Comparison of ENCODE assay signal across 28 cellular contexts in the genomic region with DNA sequence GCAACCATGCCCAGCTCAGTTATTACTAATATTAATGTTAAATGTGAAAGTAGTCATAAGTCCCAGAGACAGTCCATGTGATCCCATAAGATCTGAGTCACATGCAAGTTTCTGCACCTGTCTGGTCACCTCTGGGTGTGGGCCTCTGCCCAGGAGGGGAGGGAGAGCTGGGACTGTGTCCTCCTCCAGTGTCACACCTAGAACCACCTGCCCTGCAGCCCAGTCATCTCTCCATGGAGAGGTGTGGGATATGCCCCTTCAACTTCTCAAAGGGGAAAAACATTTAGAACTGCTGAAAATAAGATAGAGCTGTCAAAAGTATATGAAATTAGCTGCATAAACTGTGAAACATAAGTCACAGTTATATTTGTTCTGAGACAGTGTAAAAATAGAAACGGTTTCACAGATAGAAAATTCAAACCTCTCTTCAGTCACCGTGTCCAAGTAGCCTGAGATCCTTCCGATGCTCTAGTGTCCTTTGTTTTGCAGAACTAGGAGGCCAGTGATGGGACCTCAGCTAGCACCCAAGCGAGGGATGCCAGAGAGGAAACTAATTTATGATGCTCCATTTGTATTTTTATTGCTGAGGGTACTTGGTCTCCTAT. TPM values are rescaled to one million over a fixed set of nuclear protein-coding genes. Genes with fewer than 3 reads are reported as not detected.
DNase-seq lines count a peak whose midpoint lies in the region; ATAC-seq, FAIRE-seq and TF ChIP-seq lines count a peak whose summit lies in the region.
"Had no signal": no experiment of that assay in that cellular context is flagged by ENCODE, and none has a peak within 500 bp of the region (broad histone marks: within the 10 kb centered on the region; RNA-seq: fewer than 3 reads in every experiment).

No MANE protein-coding gene starts in this region.

- peaks cover 26 to 48% of the 10 kb centered on the region in 2 donors for H3K4me1 Mint-ChIP-seq in stimulated activated naive B cell treated with anti-CD40 and anti-IgM and Interleukin-4, amounts not matched to agents 10 μg/mL and 1 μg/mL and 100 μg/mL, for 72 hours
- H3K4me1 Mint-ChIP-seq: activated CD4-positive, alpha-beta T cell treated with anti-CD3 and anti-CD28 coated beads, Interleukin-2, amount 10 ng/mL, durations not matched to agents 7 days and 5 days; activated naive CD4-positive, alpha-beta T cell treated with anti-CD3 and anti-CD28 coated beads, Interleukin-2, amount 10 ng/mL, durations not matched to agents 7 days and 5 days had no signal

- H3K36me3 ChIP-seq in bronchial epithelial cell (ENCODE audit: control insufficient read depth, insufficient read depth, low read length) = no peaks in the 10 kb centered on the region
- H3K36me3 ChIP-seq: ascending aorta, sigmoid colon, transverse colon had no signal

- no peak for TF ChIP-seq CTCF in bronchial epithelial cell (IDR thresholded peaks at IDR 0.05; ENCODE audit: insufficient read depth, low read length, severe bottlenecking)

- peaks cover 4 to 10% of the 10 kb centered on the region in 2 donors for H3K9me3 Mint-ChIP-seq in stimulated activated naive B cell treated with anti-CD40 and anti-IgM and Interleukin-4, amounts not matched to agents 10 μg/mL and 1 μg/mL and 100 μg/mL, for 72 hours
- H3K9me3 Mint-ChIP-seq: activated CD4-positive, alpha-beta T cell treated with anti-CD3 and anti-CD28 coated beads, Interleukin-2, amount 10 ng/mL, durations not matched to agents 7 days and 5 days; activated naive CD4-positive, alpha-beta T cell treated with anti-CD3 and anti-CD28 coated beads, Interleukin-2, amount 10 ng/mL, durations not matched to agents 7 days and 5 days; activated T-helper 1 cell treated with anti-CD3 and anti-CD28 coated beads, Interleukin-12 subunit alpha, Interleukin-12 subunit beta, Interleukin-2, Interleukin-4 antibody, amounts not matched to agents 30 ng/mL and 10 ng/mL and 1 ng/mL, durations not matched to agents 14 hours and 24 hours and 36 hours had no signal

- ATAC-seq in GM19455 (IDR thresholded peaks at IDR 0.05; ENCODE audit: unreplicated experiment) (peak; percentile 54), HG02884 (IDR thresholded peaks at IDR 0.05; ENCODE audit: unreplicated experiment) (peak; percentile 43), GM18502 (IDR thresholded peaks at IDR 0.05; ENCODE audit: poor library complexity, unreplicated experiment) (no peak), HG03432 (IDR thresholded peaks at IDR 0.05; ENCODE audit: unreplicated experiment) (no peak)
- peak; percentile 26 to 34 for ATAC-seq in stimulated activated naive B cell treated with anti-CD40 and anti-IgM and Interleukin-4, amounts not matched to agents 10 μg/mL and 1 μg/mL and 100 μg/mL, for 72 hours (replicated peaks)

- no peak overlapping the region for H3K4me3 Mint-ChIP-seq in stimulated activated naive B cell treated with anti-CD40 and anti-IgM and Interleukin-4, amounts not matched to agents 10 μg/mL and 1 μg/mL and 100 μg/mL, for 72 hours
- H3K4me3 Mint-ChIP-seq: activated CD4-positive, alpha-beta T cell treated with anti-CD3 and anti-CD28 coated beads, Interleukin-2, amount 10 ng/mL, durations not matched to agents 7 days and 5 days; activated naive CD4-positive, alpha-beta T cell treated with anti-CD3 and anti-CD28 coated beads, Interleukin-2, amount 10 ng/mL, durations not matched to agents 7 days and 5 days; activated T-helper 1 cell treated with anti-CD3 and anti-CD28 coated beads, Interleukin-12 subunit alpha, Interleukin-12 subunit beta, Interleukin-2, Interleukin-4 antibody, amounts not matched to agents 30 ng/mL and 10 ng/mL and 1 ng/mL, durations not matched to agents 14 hours and 24 hours and 36 hours; CD14-positive monocyte had no signal

- H3K36me3 Mint-ChIP-seq in stimulated activated naive B cell treated with anti-CD40 and anti-IgM and Interleukin-4, amounts not matched to agents 10 μg/mL and 1 μg/mL and 100 μg/mL, for 72 hours = peaks cover 0 to 4% of the 10 kb centered on the region in 2 donors
- H3K36me3 Mint-ChIP-seq: activated naive CD4-positive, alpha-beta T cell treated with anti-CD3 and anti-CD28 coated beads, Interleukin-2, amount 10 ng/mL, durations not matched to agents 7 days and 5 days; CD14-positive monocyte had no signal

- no peaks in the 10 kb centered on the region for H3K27me3 ChIP-seq in bronchial epithelial cell (ENCODE audit: control insufficient read depth, insufficient read depth, low read length)
- H3K27me3 ChIP-seq: ascending aorta, sigmoid colon, transverse colon had no signal

- no peak for FAIRE-seq in bronchial epithelial cell (lab: Jason Lieb, UNC)

- H3K27me3 Mint-ChIP-seq in stimulated activated naive B cell treated with anti-CD40 and anti-IgM and Interleukin-4, amounts not matched to agents 10 μg/mL and 1 μg/mL and 100 μg/mL, for 72 hours = peaks cover 5 to 7% of the 10 kb centered on the region in 2 donors

- no peak overlapping the region for H3K4me3 ChIP-seq in bronchial epithelial cell (ENCODE audit: low read depth, low read length)
- H3K4me3 ChIP-seq: ascending aorta, dorsolateral prefrontal cortex, sigmoid colon, transverse colon had no signal

- peak overlapping the region; percentile 51 for H3K27ac Mint-ChIP-seq in stimulated activated naive B cell treated with anti-CD40 and anti-IgM and Interleukin-4, amounts not matched to agents 10 μg/mL and 1 μg/mL and 100 μg/mL, for 72 hours
- H3K27ac Mint-ChIP-seq: activated CD4-positive, alpha-beta T cell treated with anti-CD3 and anti-CD28 coated beads, Interleukin-2, amount 10 ng/mL, durations not matched to agents 7 days and 5 days; activated naive CD4-positive, alpha-beta T cell treated with anti-CD3 and anti-CD28 coated beads, Interleukin-2, amount 10 ng/mL, durations not matched to agents 7 days and 5 days; activated T-helper 1 cell treated with anti-CD3 and anti-CD28 coated beads, Interleukin-12 subunit alpha, Interleukin-12 subunit beta, Interleukin-2, Interleukin-4 antibody, amounts not matched to agents 30 ng/mL and 10 ng/mL and 1 ng/mL, durations not matched to agents 14 hours and 24 hours and 36 hours; progenitor cell of endocrine pancreas had no signal

- DNase-seq in bronchial epithelial cell (ENCODE audit: low read depth) = peak; percentile 14
- no peak for DNase-seq in stimulated activated naive B cell treated with anti-CD40 and anti-IgM and Interleukin-4, amounts not matched to agents 10 μg/mL and 1 μg/mL and 100 μg/mL, for 72 hours
- DNase-seq in DMS79 treated with DMSO at 0.1 percent for 48 hours (lab: John Stamatoyannopoulos, UW) = no peak
- DNase-seq: activated CD4-positive, alpha-beta T cell treated with anti-CD3 and anti-CD28 coated beads, Interleukin-2, amount 10 ng/mL, durations not matched to agents 7 days and 5 days; activated naive CD4-positive, alpha-beta T cell treated with anti-CD3 and anti-CD28 coated beads, Interleukin-2, amount 10 ng/mL, durations not matched to agents 7 days and 5 days; central memory CD4-positive, alpha-beta T cell; GOT3; head of caudate nucleus; Karpas-422; kidney glomerular epithelial cell; NCI-H1694; NCI-H2171 treated with DMSO at 0.1 percent for 48 hours; NCI-H524 treated with DMSO at 0.1 percent for 48 hours; RPMI8226; sigmoid colon; T-helper 2 cell; transverse colon had no signal

RNA-seq across cellular contexts. Expression of gene NGEF, which starts 55.3 kb away (rescaled TPM):
- total RNA-seq in bronchial epithelial cell = 0.53 and 6.1 TPM in 2 replicates
- total RNA-seq: activated CD4-positive, alpha-beta T cell treated with anti-CD3 and anti-CD28 coated beads, Interleukin-2, amount 10 ng/mL, durations not matched to agents 7 days and 5 days; lung microvascular endothelial cell; SK-MEL-5 had no signal

Comparison
In these comparisons a context has a peak if more than half of its experiments do, and no peak if none do; other contexts are left out.
1. ATAC-seq: peak in GM19455 (single experiment), HG02884 (single experiment) and stimulated activated naive B cell treated with anti-CD40 and anti-IgM and Interleukin-4, amounts not matched to agents 10 μg/mL and 1 μg/mL and 100 μg/mL, for 72 hours (2 of 2); none in GM18502 (single experiment) and HG03432 (single experiment).